8 cellular contexts compared by ENCODE assay signal in the genomic region with DNA sequence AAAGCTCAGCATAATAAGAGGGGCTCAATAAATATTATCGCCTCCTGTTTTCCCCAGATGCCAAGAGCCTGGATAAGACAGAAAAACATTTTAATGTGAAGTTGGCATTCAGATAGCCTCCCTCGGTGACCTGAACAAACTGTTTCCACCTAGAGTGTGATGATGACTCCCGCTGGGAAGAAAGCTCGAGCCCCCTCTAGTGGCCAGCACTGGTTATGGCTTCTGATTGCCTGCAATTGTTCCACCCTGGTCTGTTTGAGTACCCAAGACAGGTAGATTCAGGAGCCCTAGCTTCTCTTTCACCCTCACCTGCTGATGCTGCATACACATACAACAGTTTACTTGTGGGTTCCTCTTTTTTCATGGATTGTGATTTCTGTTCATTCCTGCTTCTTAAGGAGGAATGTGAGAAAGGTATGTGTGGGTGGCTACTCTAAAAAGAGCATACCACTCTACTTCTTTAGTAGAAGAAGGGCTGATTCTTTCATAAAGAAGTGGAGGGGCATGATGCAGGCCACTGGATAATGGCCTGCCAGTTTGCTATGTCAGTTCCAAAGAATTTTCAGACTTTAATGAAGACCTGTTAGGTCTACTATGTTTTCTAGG. TPM values are rescaled to one million over a fixed set of nuclear protein-coding genes. Genes with fewer than 3 reads are reported as not detected.
DNase-seq lines count a peak whose midpoint lies in the region; ATAC-seq and TF ChIP-seq lines count a peak whose summit lies in the region.

No MANE protein-coding gene starts in this region.

- ATAC-seq in HG02759 (IDR thresholded peaks at IDR 0.05; ENCODE audit: unreplicated experiment) (peak; percentile 73), GM21381 (IDR thresholded peaks at IDR 0.05; ENCODE audit: unreplicated experiment) (no peak)

- H3K27ac Mint-ChIP-seq in activated CD4-positive, alpha-beta T cell treated with anti-CD3 and anti-CD28 coated beads, Interleukin-2, amount 10 ng/mL, durations not matched to agents 24 days and 14 days, result no peak overlapping the region

- H3K4me3 Mint-ChIP-seq in activated CD4-positive, alpha-beta T cell treated with anti-CD3 and anti-CD28 coated beads, Interleukin-2, amount 10 ng/mL, durations not matched to agents 24 days and 14 days, result no peak overlapping the region

- peaks cover 6% of the 10 kb centered on the region for H3K4me1 Mint-ChIP-seq in activated CD4-positive, alpha-beta T cell treated with anti-CD3 and anti-CD28 coated beads, Interleukin-2, amount 10 ng/mL, durations not matched to agents 24 days and 14 days

- H3K4me3 ChIP-seq in coronary artery (no peak overlapping the region), lower leg skin (ENCODE audit: low read depth, poor library complexity, severe bottlenecking) (no peak overlapping the region)

- H3K27ac ChIP-seq in coronary artery, result no peak overlapping the region

- peaks cover 51% of the 10 kb centered on the region for H3K36me3 Mint-ChIP-seq in activated CD4-positive, alpha-beta T cell treated with anti-CD3 and anti-CD28 coated beads, Interleukin-2, amount 10 ng/mL, durations not matched to agents 24 days and 14 days (ENCODE audit: low read depth)

- peak; percentile 33 for DNase-seq in GDM1 (lab: John Stamatoyannopoulos, UW)
- DNase-seq in NCI-H345 treated with DMSO at 0.1 percent for 48 hours (lab: John Stamatoyannopoulos, UW; ENCODE audit: unreplicated experiment), result peak; percentile 29
- peak; percentile 95 for DNase-seq in activated CD4-positive, alpha-beta T cell treated with anti-CD3 and anti-CD28 coated beads, Interleukin-2, amount 10 ng/mL, durations not matched to agents 24 days and 14 days
- peak; percentile 80 for DNase-seq in coronary artery (ENCODE audit: low spot score)
- peak; percentile 77 to 96 for DNase-seq in lower leg skin (ENCODE audit: low spot score in 2 of 2)
- peak; percentile 53 for DNase-seq in stimulated activated CD8-positive, alpha-beta memory T cell treated with anti-CD3 and anti-CD28 coated beads, Interleukin-12 subunit alpha, Interleukin-12 subunit beta, amount 100 ng/mL, for 24 hours (ENCODE audit: extremely low read depth)

- intact Hi-C loops in activated CD4-positive, alpha-beta T cell treated with anti-CD3 and anti-CD28 coated beads, Interleukin-2, amount 10 ng/mL, durations not matched to agents 24 days and 14 days (cut with micrococcal nuclease), result loop anchor here (1.0 to 2.0 kb wide), 3 partner anchors 77 to 347 kb away; no protein-coding TSS in a partner anchor
- intact Hi-C loops in lower leg skin (cut with DNase I; ENCODE audit: low total_unique reads), result no loop called here

- TF ChIP-seq POLR2A in lower leg skin (IDR thresholded peaks at IDR 0.05), result no peak

- no peaks in the 10 kb centered on the region for H3K27me3 Mint-ChIP-seq in activated CD4-positive, alpha-beta T cell treated with anti-CD3 and anti-CD28 coated beads, Interleukin-2, amount 10 ng/mL, durations not matched to agents 24 days and 14 days

- WGBS in lower leg skin, 2 donors, result 4 to 12% methylated on average over 4 of the region's 4 CpGs

- H3K9me3 Mint-ChIP-seq in activated CD4-positive, alpha-beta T cell treated with anti-CD3 and anti-CD28 coated beads, Interleukin-2, amount 10 ng/mL, durations not matched to agents 24 days and 14 days, result no peaks in the 10 kb centered on the region

- TF ChIP-seq CTCF in coronary artery (IDR thresholded peaks at IDR 0.05) (peak; percentile 92), lower leg skin (IDR thresholded peaks at IDR 0.05) (peak in 1 of 3 donors; percentile 87)

RNA-seq across cellular contexts. Expression of gene ERG28, which starts 6.4 kb away (rescaled TPM):
- 20.3 and 20.6 TPM in 2 replicates for total RNA-seq in activated CD4-positive, alpha-beta T cell treated with anti-CD3 and anti-CD28 coated beads, Interleukin-2, amount 10 ng/mL, durations not matched to agents 24 days and 14 days
- 10 to 100 TPM; 11.7 to 14.2 (median 12.2) TPM for total RNA-seq in lower leg skin

RNA-seq across cellular contexts. Expression of gene TTLL5, which starts 6.8 kb away (rescaled TPM):
- 31.7 and 35.5 TPM in 2 replicates for total RNA-seq in activated CD4-positive, alpha-beta T cell treated with anti-CD3 and anti-CD28 coated beads, Interleukin-2, amount 10 ng/mL, durations not matched to agents 24 days and 14 days
- 10 to 100 TPM; 16.5 to 31.1 (median 18.4) TPM for total RNA-seq in lower leg skin

Comparison
In these comparisons a context has a peak if more than half of its experiments do, and no peak if none do; other contexts are left out.
1. DNase-seq: peak in every context shown above with its lines; median percentile 95 in activated CD4-positive, alpha-beta T cell treated with anti-CD3 and anti-CD28 coated beads, Interleukin-2, amount 10 ng/mL, durations not matched to agents 24 days and 14 days; 86 in lower leg skin; 80 in coronary artery; 53 in stimulated activated CD8-positive, alpha-beta memory T cell treated with anti-CD3 and anti-CD28 coated beads, Interleukin-12 subunit alpha, Interleukin-12 subunit beta, amount 100 ng/mL, for 24 hours; 33 in GDM1; 29 in NCI-H345 treated with DMSO at 0.1 percent for 48 hours.